In genomic region chr1:16237343-16237830, GRCh38 we compare ENCODE assay signal across 7 cellular contexts. TPM values are rescaled to one million over a fixed set of nuclear protein-coding genes. Genes with fewer than 3 reads are reported as not detected.
A peak's percentile ranks its signal among the peaks of the same experiment; 100 is the strongest.
DNase-seq lines count a peak whose midpoint lies in the region; ATAC-seq and TF ChIP-seq lines count a peak whose summit lies in the region.

No MANE protein-coding gene starts in this region.

- H3K36me3 Mint-ChIP-seq in activated CD4-positive, alpha-beta memory T cell treated with anti-CD3 and anti-CD28 coated beads for 36 hours, result no peaks in the 10 kb centered on the region

- peaks cover 9% of the 10 kb centered on the region for H3K4me1 ChIP-seq in HEK293 (ENCODE audit: control insufficient read depth, insufficient read depth, low read length)

- H3K27ac ChIP-seq in HEK293 (ENCODE audit: extremely low read depth, low read depth, low read length), result peak overlapping the region; percentile 40

- H3K4me3 ChIP-seq in HEK293 (ENCODE audit: low read depth, low read length), result peak overlapping the region; percentile 12

- no peaks in the 10 kb centered on the region for H3K27me3 Mint-ChIP-seq in activated CD4-positive, alpha-beta memory T cell treated with anti-CD3 and anti-CD28 coated beads for 36 hours
- H3K27me3 Mint-ChIP-seq in stimulated activated naive CD8-positive, alpha-beta T cell treated with anti-CD3 and anti-CD28 coated beads, Interleukin-15, amount 100 ng/mL, for 72 hours, result no peaks in the 10 kb centered on the region

- CTCF ChIA-PET in HEK293 (lab: Yijun Ruan, JAX), result interaction anchor here (0.6 to 1.3 kb wide), 6 partner anchors 11 to 155 kb away, joined by 3 to 5 read pairs (median 4); no protein-coding TSS in a partner anchor
- CTCF ChIA-PET in activated CD4-positive, alpha-beta memory T cell treated with anti-CD3 and anti-CD28 coated beads for 36 hours (lab: Charles Lee), result interaction anchor here (0.6 to 2.4 kb wide), 6 partner anchors 8 to 354 kb away, joined by 3 to 12 read pairs (median 4); partner anchors contain the start of gene FAM131C

- no peak for TF ChIP-seq CTCF in HEK293 (tag by site-specific recombination; IDR thresholded peaks at IDR 0.05)

- H3K4me1 Mint-ChIP-seq in activated CD4-positive, alpha-beta memory T cell treated with anti-CD3 and anti-CD28 coated beads for 36 hours (ENCODE audit: low read depth), result peaks cover 17% of the 10 kb centered on the region
- peaks cover 22% of the 10 kb centered on the region for H3K4me1 Mint-ChIP-seq in stimulated activated naive CD8-positive, alpha-beta T cell treated with anti-CD3 and anti-CD28 coated beads, Interleukin-15, amount 100 ng/mL, for 72 hours

- POLR2A ChIA-PET in HEK293 (lab: Yijun Ruan, JAX), result interaction anchor here (0.8 to 1.6 kb wide), 4 partner anchors 11 to 126 kb away, joined by 3 to 9 read pairs (median 4); no protein-coding TSS in a partner anchor
- POLR2A ChIA-PET in activated CD4-positive, alpha-beta memory T cell treated with anti-CD3 and anti-CD28 coated beads for 36 hours (lab: Charles Lee), result interaction anchor here (0.6 to 1.9 kb wide), 5 partner anchors 30 to 667 kb away, joined by 4 to 5 read pairs (median 4); partner anchors contain the start of gene FBXO42

- no peak for DNase-seq in activated CD4-positive, alpha-beta memory T cell treated with anti-CD3 and anti-CD28 coated beads for 36 hours
- DNase-seq in hepatic stellate cell (ENCODE audit: low spot score), result peak; percentile 47
- no peak for DNase-seq in stimulated activated naive CD8-positive, alpha-beta T cell treated with anti-CD3 and anti-CD28 coated beads, Interleukin-15, amount 100 ng/mL, for 72 hours
- DNase-seq in iPS-NIHi11 (ENCODE audit: low spot score), result no peak
- no peak for DNase-seq in kidney glomerular epithelial cell (lab: John Stamatoyannopoulos, UW)

- peak overlapping the region; percentile 85 for H3K4me3 Mint-ChIP-seq in activated CD4-positive, alpha-beta memory T cell treated with anti-CD3 and anti-CD28 coated beads for 36 hours
- H3K4me3 Mint-ChIP-seq in stimulated activated naive CD8-positive, alpha-beta T cell treated with anti-CD3 and anti-CD28 coated beads, Interleukin-15, amount 100 ng/mL, for 72 hours, result peak overlapping the region; percentile 89 to 90

- no peak for ATAC-seq in stimulated activated naive CD8-positive, alpha-beta T cell treated with anti-CD3 and anti-CD28 coated beads, Interleukin-15, amount 100 ng/mL, for 72 hours
- no peak for ATAC-seq in HG02938 (IDR thresholded peaks at IDR 0.05; ENCODE audit: unreplicated experiment)

- H3K36me3 ChIP-seq in HEK293 (ENCODE audit: control insufficient read depth in 2 of 2, insufficient read depth in 1 of 2, low read length in 2 of 2), result peaks cover 0 to 10% of the 10 kb centered on the region in 2 experiments; a peak in 1 of 3 replicates

- no peaks in the 10 kb centered on the region for H3K9me3 ChIP-seq in HEK293 (ENCODE audit: control insufficient read depth, insufficient read depth, low read depth, low read length)

- intact Hi-C loops in activated CD4-positive, alpha-beta memory T cell treated with anti-CD3 and anti-CD28 coated beads for 36 hours (cut with micrococcal nuclease), result loop anchor here (1.0 kb wide), 2 partner anchors 30 to 130 kb away; partner anchors contain the start of gene SZRD1

- H3K27ac Mint-ChIP-seq in activated CD4-positive, alpha-beta memory T cell treated with anti-CD3 and anti-CD28 coated beads for 36 hours, result peak overlapping the region; percentile 82
- peak overlapping the region; percentile 82 to 92 for H3K27ac Mint-ChIP-seq in stimulated activated naive CD8-positive, alpha-beta T cell treated with anti-CD3 and anti-CD28 coated beads, Interleukin-15, amount 100 ng/mL, for 72 hours

- no peaks in the 10 kb centered on the region for H3K9me3 Mint-ChIP-seq in activated CD4-positive, alpha-beta memory T cell treated with anti-CD3 and anti-CD28 coated beads for 36 hours
- no peaks in the 10 kb centered on the region for H3K9me3 Mint-ChIP-seq in stimulated activated naive CD8-positive, alpha-beta T cell treated with anti-CD3 and anti-CD28 coated beads, Interleukin-15, amount 100 ng/mL, for 72 hours

TF ChIP-seq in HEK293, 187 proteins besides CTCF, POLR2A, EP300 and RAD21:
- TF ChIP-seq ZBTB11 (tag by site-specific recombination; conservative IDR thresholded peaks at IDR 0.05; ENCODE audit: low read depth), result 0 out of 2 replicates have a peak, but pooled peaks have one; percentile 41
- peak; percentile 31; the same call in 1 of the 2 replicates for TF ChIP-seq ZBTB17 (tag by site-specific recombination; IDR thresholded peaks at IDR 0.05)
- TF ChIP-seq, protein P1, sequence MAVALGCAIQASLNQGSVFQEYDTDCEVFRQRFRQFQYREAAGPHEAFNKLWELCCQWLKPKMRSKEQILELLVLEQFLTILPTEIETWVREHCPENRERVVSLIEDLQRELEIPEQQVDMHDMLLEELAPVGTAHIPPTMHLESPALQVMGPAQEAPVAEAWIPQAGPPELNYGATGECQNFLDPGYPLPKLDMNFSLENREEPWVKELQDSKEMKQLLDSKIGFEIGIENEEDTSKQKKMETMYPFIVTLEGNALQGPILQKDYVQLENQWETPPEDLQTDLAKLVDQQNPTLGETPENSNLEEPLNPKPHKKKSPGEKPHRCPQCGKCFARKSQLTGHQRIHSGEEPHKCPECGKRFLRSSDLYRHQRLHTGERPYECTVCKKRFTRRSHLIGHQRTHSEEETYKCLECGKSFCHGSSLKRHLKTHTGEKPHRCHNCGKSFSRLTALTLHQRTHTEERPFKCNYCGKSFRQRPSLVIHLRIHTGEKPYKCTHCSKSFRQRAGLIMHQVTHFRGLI (tag by site-specific recombination; IDR thresholded peaks at IDR 0.05), result 0 out of 2 replicates have a peak, but pooled peaks have one; percentile 7
- TF ChIP-seq ZEB2 (tag by site-specific recombination; IDR thresholded peaks at IDR 0.05), result 0 out of 2 replicates have a peak, but pooled peaks have one; percentile 8
- TF ChIP-seq ZNF600 (tag by site-specific recombination; IDR thresholded peaks at IDR 0.05), result peak; percentile 99
- no peak for TF ChIP-seq ZNF624 (tag by site-specific recombination; IDR thresholded peaks at IDR 0.05)
- no peak for TF ChIP-seq ZNF157 (tag by site-specific recombination; IDR thresholded peaks at IDR 0.05)
- TF ChIP-seq ZNF660 (tag by site-specific recombination; IDR thresholded peaks at IDR 0.05), result peak; percentile 58; the same call in 1 of the 2 replicates
- TF ChIP-seq ZNF112 (tag by site-specific recombination; IDR thresholded peaks at IDR 0.05), result no peak
- TF ChIP-seq ZNF24 (tag by site-specific recombination; IDR thresholded peaks at IDR 0.05), result peak; percentile 84
- peak; percentile 46; the same call in 1 of the 2 replicates for TF ChIP-seq ZNF501 (tag by site-specific recombination; IDR thresholded peaks at IDR 0.05)
- TF ChIP-seq, protein P2, sequence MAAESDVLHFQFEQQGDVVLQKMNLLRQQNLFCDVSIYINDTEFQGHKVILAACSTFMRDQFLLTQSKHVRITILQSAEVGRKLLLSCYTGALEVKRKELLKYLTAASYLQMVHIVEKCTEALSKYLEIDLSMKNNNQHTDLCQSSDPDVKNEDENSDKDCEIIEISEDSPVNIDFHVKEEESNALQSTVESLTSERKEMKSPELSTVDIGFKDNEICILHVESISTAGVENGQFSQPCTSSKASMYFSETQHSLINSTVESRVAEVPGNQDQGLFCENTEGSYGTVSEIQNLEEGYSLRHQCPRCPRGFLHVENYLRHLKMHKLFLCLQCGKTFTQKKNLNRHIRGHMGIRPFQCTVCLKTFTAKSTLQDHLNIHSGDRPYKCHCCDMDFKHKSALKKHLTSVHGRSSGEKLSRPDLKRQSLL (tag by site-specific recombination; IDR thresholded peaks at IDR 0.05), result peak; percentile 67; the same call in 1 of the 2 replicates

RNA-seq across cellular contexts. Expression of gene CPLANE2, which starts 0.4 kb away (rescaled TPM):
- 1 to 10 TPM; 3.9 to 5.0 TPM for total RNA-seq in activated CD4-positive, alpha-beta memory T cell treated with anti-CD3 and anti-CD28 coated beads for 36 hours

RNA-seq across cellular contexts. Expression of gene ARHGEF19, which starts 24.9 kb away (rescaled TPM):
- 1 to 10 TPM; 7.0 to 7.1 TPM for total RNA-seq in activated CD4-positive, alpha-beta memory T cell treated with anti-CD3 and anti-CD28 coated beads for 36 hours
